23 cellular contexts compared by ENCODE assay signal in the genomic region with DNA sequence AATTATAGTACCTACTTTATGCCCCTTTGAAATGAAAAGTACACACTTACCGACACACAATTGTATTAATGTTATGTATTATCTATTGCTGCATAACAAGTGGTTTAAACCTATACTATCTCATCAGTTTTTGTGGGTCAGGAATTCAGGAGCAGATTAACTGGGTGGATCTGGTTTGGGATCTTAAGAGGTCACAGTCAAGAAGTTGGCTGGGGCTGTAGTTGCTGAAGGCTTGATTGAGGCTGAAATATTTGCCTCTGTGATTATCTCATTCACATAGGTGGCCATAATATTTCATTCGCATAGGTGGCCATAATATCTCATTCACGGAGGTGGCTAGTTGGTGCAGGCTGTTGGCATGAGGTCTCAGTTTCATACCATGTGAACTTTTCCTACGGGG.
"Had no signal": no experiment of that assay in that cellular context is flagged by ENCODE, and none has a peak within 500 bp of the region (broad histone marks: within the 10 kb centered on the region; RNA-seq: fewer than 3 reads in every experiment).

No MANE protein-coding gene starts in this region.

- ATAC-seq: left lobe of liver; mucosa of descending colon; natural killer cell treated with Interleukin-12 subunit alpha and Interleukin-12 subunit beta and Interleukin-15 and Interleukin-18, amount 100 ng/mL, for 72 hours; sciatic nerve; upper lobe of right lung had no signal

- H3K27me3 Mint-ChIP-seq: activated naive CD8-positive, alpha-beta T cell; natural killer cell treated with Interleukin-12 subunit alpha and Interleukin-12 subunit beta and Interleukin-15 and Interleukin-18, amount 100 ng/mL, for 72 hours had no signal

- H3K9me3 ChIP-seq: colonic mucosa, heart right ventricle, mucosa of descending colon, suprapubic skin, tibial artery, upper lobe of right lung had no signal

- H3K4me3 Mint-ChIP-seq: activated naive CD8-positive, alpha-beta T cell; natural killer cell treated with Interleukin-12 subunit alpha and Interleukin-12 subunit beta and Interleukin-15 and Interleukin-18, amount 100 ng/mL, for 72 hours had no signal

- H3K4me3 ChIP-seq: colonic mucosa, dorsolateral prefrontal cortex, heart right ventricle, mucosa of descending colon, smooth muscle cell, suprapubic skin, tibial artery, upper lobe of right lung had no signal

- H3K27ac ChIP-seq: colonic mucosa, dorsolateral prefrontal cortex, heart right ventricle, suprapubic skin, tibial artery, upper lobe of right lung, VCaP had no signal

- DNase-seq: activated CD4-positive, alpha-beta T cell treated with anti-CD3 and anti-CD28 coated beads for 4 hours; activated CD4-positive, alpha-beta T cell treated with anti-CD3 and anti-CD28 coated beads, Interleukin-2, amount 50 U/mL, for 4 hours; activated effector memory CD4-positive, alpha-beta T cell treated with Interleukin-2 at 50 U/mL for 16 hours; activated naive CD4-positive, alpha-beta T cell treated with Interleukin-2 at 50 U/mL for 16 hours; anterior cingulate cortex; cerebellar nuclear complex; colonic mucosa; dorsolateral prefrontal cortex; effector memory CD4-positive, alpha-beta T cell; erythroblast; heart right ventricle; mucosa of descending colon; stimulated activated CD4-positive, alpha-beta T cell treated with anti-CD3 and anti-CD28 coated beads, Interleukin-1b, Interleukin-23, amount 100 ng/mL, for 48 hours; stimulated activated naive CD4-positive, alpha-beta T cell; tibial artery; upper lobe of right lung had no signal

- H3K36me3 ChIP-seq: colonic mucosa, suprapubic skin, tibial artery, upper lobe of right lung had no signal

- H3K27me3 ChIP-seq: colonic mucosa, dorsolateral prefrontal cortex, heart right ventricle, suprapubic skin, tibial artery, upper lobe of right lung had no signal

- H3K4me2 ChIP-seq: smooth muscle cell had no signal

- H3K27ac Mint-ChIP-seq: activated naive CD8-positive, alpha-beta T cell; natural killer cell treated with Interleukin-12 subunit alpha and Interleukin-12 subunit beta and Interleukin-15 and Interleukin-18, amount 100 ng/mL, for 72 hours had no signal

- H3K9me3 Mint-ChIP-seq: natural killer cell treated with Interleukin-12 subunit alpha and Interleukin-12 subunit beta and Interleukin-15 and Interleukin-18, amount 100 ng/mL, for 72 hours had no signal
